ENCODE assay signal across 8 cellular contexts in genomic region chr11:58579192-58580129, GRCh38. TPM values are rescaled to one million over a fixed set of nuclear protein-coding genes. Genes with fewer than 3 reads are reported as not detected.
DNase-seq lines count a peak whose midpoint lies in the region; ATAC-seq and TF ChIP-seq lines count a peak whose summit lies in the region.

No MANE protein-coding gene starts in this region.

- CTCF ChIA-PET in BJ (lab: Yijun Ruan, JAX): interaction anchor here (0.6 to 4.4 kb wide), 4 partner anchors 11 to 321 kb away, joined by 3 to 45 read pairs (median 5); no protein-coding TSS in a partner anchor

- H3K4me1 ChIP-seq in colonic mucosa: peaks cover 25% of the 10 kb centered on the region

- H3K9me3 ChIP-seq in colonic mucosa: no peaks in the 10 kb centered on the region

- ATAC-seq in HG03457 (IDR thresholded peaks at IDR 0.05; ENCODE audit: unreplicated experiment): peak; percentile 30

- peak overlapping the region; percentile 100 for H3K27ac ChIP-seq in colonic mucosa

- DNase-seq in BJ (ENCODE audit: low read depth) (peak; percentile 34), GM19238 (ENCODE audit: insufficient read length, low spot score) (peak; percentile 45), NCI-H524 (lab: John Stamatoyannopoulos, UW) (peak; percentile 69 to 84), colonic mucosa (peak; percentile 96), left kidney (ENCODE audit: low read depth, low spot score) (peak; percentile 97)
- peak; percentile 94 for DNase-seq in activated CD4-positive, alpha-beta T cell treated with anti-CD3 and anti-CD28 coated beads for 48 hours
- DNase-seq in stimulated activated CD4-positive, alpha-beta T cell treated with anti-CD3 and anti-CD28 coated beads, Interleukin-1b, Interleukin-23, amount 100 ng/mL, for 48 hours: peak; percentile 93

- intact Hi-C loops in colonic mucosa (cut with DNase I): loop anchor here (10.0 kb wide), 2 partner anchors 45 to 95 kb away; partner anchors contain the start of gene CNTF

- peak overlapping the region; percentile 95 for H3K4me3 ChIP-seq in BJ (ENCODE audit: low read depth, low read length)
- peak overlapping the region; percentile 89 for H3K4me3 ChIP-seq in colonic mucosa

- H3K9ac ChIP-seq in colonic mucosa (ENCODE audit: low read depth in 2 of 2, low read length in 2 of 2): peak overlapping the region; percentile 93 to 97

- H3K27me3 ChIP-seq in BJ (ENCODE audit: control insufficient read depth, insufficient read depth, low read length): no peaks in the 10 kb centered on the region
- H3K27me3 ChIP-seq in colonic mucosa: no peaks in the 10 kb centered on the region

- H3K36me3 ChIP-seq in BJ (ENCODE audit: control insufficient read depth, insufficient read depth, low read length): no peaks in the 10 kb centered on the region
- no peaks in the 10 kb centered on the region for H3K36me3 ChIP-seq in colonic mucosa

- POLR2A ChIA-PET in BJ (lab: Charles Lee): no interaction called here

- TF ChIP-seq CTCF in BJ (IDR thresholded peaks at IDR 0.05; ENCODE audit: insufficient read depth, low read depth, low read length): peak; percentile 88
- peak; percentile 67 for TF ChIP-seq CTCF in colonic mucosa (IDR thresholded peaks at IDR 0.05)

RNA-seq across cellular contexts. Expression of gene ZFP91, which starts 0.6 kb away (rescaled TPM):
- polyA plus RNA-seq in BJ (2011; rRNA removed): 18.3 and 33.5 TPM in 2 replicates
- 19.1 and 22.0 TPM in 2 replicates for polyA minus RNA-seq in BJ (2011; rRNA and poly(A)+ RNA removed)
- total RNA-seq in colonic mucosa: 10 to 100 TPM; 60.9 to 92.0 TPM

RNA-seq across cellular contexts. Expression of gene LPXN, which starts 3.8 kb away (rescaled TPM):
- polyA plus RNA-seq in BJ (2011; rRNA removed): 29.2 TPM in 2 replicates
- 17.4 and 21.2 TPM in 2 replicates for polyA minus RNA-seq in BJ (2011; rRNA and poly(A)+ RNA removed)
- total RNA-seq in colonic mucosa: 1 to 10 TPM; 7.8 to 10.0 TPM

RNA-seq across cellular contexts. Expression of gene CNTF, which starts 43.0 kb away (rescaled TPM):
- 0.15 and 0.63 TPM in 2 replicates for polyA plus RNA-seq in BJ (2011; rRNA removed)
- 1.5 and 2.6 TPM in 2 replicates for polyA minus RNA-seq in BJ (2011; rRNA and poly(A)+ RNA removed)
- 1 to 10 TPM; 1.8 to 2.1 TPM for total RNA-seq in colonic mucosa

Comparison
In these comparisons a context has a peak if more than half of its experiments do, and no peak if none do; other contexts are left out.
1. Peak in every context shown above with its lines: DNase-seq, ATAC-seq, H3K4me3 ChIP-seq and H3K27ac ChIP-seq.
2. DNase-seq: peak in every context shown above with its lines; median percentile 97 in left kidney; 96 in colonic mucosa; 94 in activated CD4-positive, alpha-beta T cell treated with anti-CD3 and anti-CD28 coated beads for 48 hours; 93 in stimulated activated CD4-positive, alpha-beta T cell treated with anti-CD3 and anti-CD28 coated beads, Interleukin-1b, Interleukin-23, amount 100 ng/mL, for 48 hours; 76 in NCI-H524; 45 in GM19238; 34 in BJ.